In the genomic region with DNA sequence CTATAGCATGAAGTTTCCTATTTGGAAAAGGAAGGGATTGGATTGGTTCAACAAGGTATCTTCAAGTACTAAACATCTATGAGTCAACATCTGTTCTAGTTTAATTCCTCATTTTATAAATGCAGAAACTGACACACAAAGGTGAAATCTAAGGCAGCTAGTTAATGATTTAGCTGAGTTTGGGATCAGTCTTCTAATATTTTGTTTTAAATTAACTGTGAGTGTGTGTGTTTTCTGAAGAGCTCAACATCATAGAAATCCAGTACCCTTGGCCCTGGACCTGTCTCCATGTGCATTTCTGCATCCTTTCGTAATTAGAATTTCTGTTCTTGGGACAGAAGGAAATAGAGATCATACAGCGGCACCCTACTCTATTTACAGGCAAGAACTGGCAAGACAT, we compare ENCODE assay signal across 18 cellular contexts.
A peak's percentile ranks its signal among the peaks of the same experiment; 100 is the strongest.
DNase-seq lines count a peak whose midpoint lies in the region; FAIRE-seq and TF ChIP-seq lines count a peak whose summit lies in the region.
"Had no signal": no experiment of that assay in that cellular context is flagged by ENCODE, and none has a peak within 500 bp of the region (broad histone marks: within the 10 kb centered on the region; RNA-seq: fewer than 3 reads in every experiment).

No MANE protein-coding gene starts in this region.

- WGBS in esophagus squamous epithelium, 2 donors, result 53 to 86% methylated on average over 2 of the region's 2 CpGs

- peaks cover 37% of the 10 kb centered on the region for H3K4me1 Mint-ChIP-seq in nephron
- H3K4me1 Mint-ChIP-seq: CD4-positive, alpha-beta memory T cell had no signal

- H3K36me3 ChIP-seq in esophagus squamous epithelium, result no peaks in the 10 kb centered on the region
- H3K36me3 ChIP-seq in uterus, result no peaks in the 10 kb centered on the region
- H3K36me3 ChIP-seq: BE2C had no signal

- intact Hi-C loops in esophagus squamous epithelium (cut with DNase I) (no loop called here), uterus (cut with DNase I; ENCODE audit: low total_unique reads) (no loop called here)

- H3K4me1 ChIP-seq in esophagus squamous epithelium (no peaks in the 10 kb centered on the region), uterus (peaks cover 5 to 6% of the 10 kb centered on the region in 2 donors)
- H3K4me1 ChIP-seq: BE2C had no signal

- H3K36me3 Mint-ChIP-seq in nephron (ENCODE audit: low read depth), result no peaks in the 10 kb centered on the region
- H3K36me3 Mint-ChIP-seq: CD4-positive, alpha-beta memory T cell had no signal

- no peak for TF ChIP-seq POLR2A in GM12892 (IDR thresholded peaks at IDR 0.05; ENCODE audit: low read depth, low read length)
- TF ChIP-seq POLR2A in esophagus squamous epithelium (IDR thresholded peaks at IDR 0.05), result no peak
- TF ChIP-seq POLR2A in uterus (IDR thresholded peaks at IDR 0.05), result no peak
- TF ChIP-seq POLR2A in erythroblast (IDR thresholded peaks at IDR 0.05; ENCODE audit: low read length), result no peak

- H3K9me3 ChIP-seq in esophagus squamous epithelium, result no peaks in the 10 kb centered on the region
- no peaks in the 10 kb centered on the region for H3K9me3 ChIP-seq in uterus
- H3K9me3 ChIP-seq: BE2C had no signal

- H3K27ac Mint-ChIP-seq in nephron, result peak overlapping the region; percentile 77 to 86 (median 84)
- H3K27ac Mint-ChIP-seq: CD4-positive, alpha-beta memory T cell; GM23338 had no signal

- H3K4me3 ChIP-seq in esophagus squamous epithelium (no peak overlapping the region), uterus (no peak overlapping the region)
- H3K4me3 ChIP-seq: GM23338 had no signal

- no peaks in the 10 kb centered on the region for H3K27me3 Mint-ChIP-seq in nephron (ENCODE audit: low read depth)

- peak; percentile 67 for FAIRE-seq in GM12892 (lab: Jason Lieb, UNC)

- DNase-seq in GM12892 (ENCODE audit: insufficient read length) (no peak), esophagus squamous epithelium (lab: John Stamatoyannopoulos, UW) (no peak), uterus (no peak), mesenteric fat pad (ENCODE audit: low spot score) (no peak), erythroblast (lab: John Stamatoyannopoulos, UW) (no peak), HPDE6-E6E7 (ENCODE audit: extremely low spot score) (no peak)
- DNase-seq: BE2C; CD4-positive, alpha-beta memory T cell; DMS79; KBM-7; NCI-H1436; NCI-H2029 treated with DMSO at 0.1 percent for 48 hours; NCI-H2171 treated with DMSO at 0.1 percent for 48 hours; NCI-H446 treated with DMSO at 0.1 percent for 48 hours; OCI-M1 had no signal

- no peak overlapping the region for H3K4me3 Mint-ChIP-seq in nephron
- H3K4me3 Mint-ChIP-seq: CD4-positive, alpha-beta memory T cell; GM23338 had no signal

- TF ChIP-seq CTCF in esophagus squamous epithelium (IDR thresholded peaks at IDR 0.05) (no peak), nephron (IDR thresholded peaks at IDR 0.05; ENCODE audit: unreplicated experiment in 3 of 3) (no peak), uterus (IDR thresholded peaks at IDR 0.05) (no peak)

- H3K27ac ChIP-seq in esophagus squamous epithelium, result peak overlapping the region in 3 of 4 donors; percentile 19 to 67 (median 66)
- H3K27ac ChIP-seq in uterus, result peak overlapping the region; percentile 70 to 78
- H3K27ac ChIP-seq: RWPE1 had no signal

- H3K27me3 ChIP-seq in esophagus squamous epithelium (no peaks in the 10 kb centered on the region), uterus (no peaks in the 10 kb centered on the region)
- H3K27me3 ChIP-seq: BE2C had no signal

- peaks cover 6% of the 10 kb centered on the region for H3K9me3 Mint-ChIP-seq in nephron
